ENCODE assay signal across 28 cellular contexts in the genomic region with DNA sequence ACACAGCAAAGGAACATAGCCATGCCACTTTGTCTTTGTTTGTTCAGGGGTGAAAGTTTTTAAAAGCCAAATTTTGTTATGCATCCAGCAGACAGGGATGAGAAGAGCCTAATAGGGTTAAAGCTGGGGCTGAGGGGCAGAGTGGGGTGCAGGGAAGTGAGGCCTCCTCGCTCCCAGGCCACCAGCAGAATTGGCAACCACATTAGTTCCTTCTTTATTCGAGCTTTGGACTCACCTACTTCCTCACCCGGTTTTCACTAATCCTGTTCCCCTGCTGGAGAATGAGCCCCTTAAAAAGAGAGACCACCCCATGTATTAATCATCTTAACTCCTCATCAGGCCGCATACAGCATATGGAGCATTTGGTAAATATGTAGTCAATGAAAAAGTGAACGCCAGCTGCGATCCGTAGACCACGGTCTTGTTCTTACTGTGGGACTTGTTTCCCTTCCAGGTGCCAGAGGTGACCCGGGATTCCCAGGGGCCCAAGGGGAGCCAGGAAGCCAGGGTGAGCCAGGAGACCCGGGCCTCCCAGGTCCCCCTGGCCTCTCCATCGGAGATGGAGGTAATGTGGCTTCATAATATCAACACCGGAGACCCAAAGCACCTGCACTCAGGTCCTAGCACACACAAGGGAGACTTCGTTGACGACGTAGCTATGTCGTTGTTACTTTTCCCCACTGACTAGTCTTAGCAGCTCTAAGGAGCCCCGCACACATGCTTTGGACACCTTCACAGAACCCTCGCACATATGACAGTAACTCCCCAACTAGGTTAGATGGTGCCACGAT.
DNase-seq lines count a peak whose midpoint lies in the region; ATAC-seq and TF ChIP-seq lines count a peak whose summit lies in the region.
"Had no signal": no experiment of that assay in that cellular context is flagged by ENCODE, and none has a peak within 500 bp of the region (broad histone marks: within the 10 kb centered on the region; RNA-seq: fewer than 3 reads in every experiment).

No MANE protein-coding gene starts in this region.

- POLR2A ChIA-PET in activated CD8-positive, alpha-beta T cell treated with anti-CD3 and anti-CD28 coated beads, Interleukin-2, amount 10 ng/mL, durations not matched to agents 7 days and 5 days (lab: Charles Lee), result no interaction called here

- peaks cover 24% of the 10 kb centered on the region for H3K4me1 Mint-ChIP-seq in GM23338
- no peaks in the 10 kb centered on the region for H3K4me1 Mint-ChIP-seq in activated CD8-positive, alpha-beta T cell treated with anti-CD3 and anti-CD28 coated beads, Interleukin-2, amount 10 ng/mL, durations not matched to agents 7 days and 5 days (ENCODE audit: low read depth)
- H3K4me1 Mint-ChIP-seq: CD8-positive, alpha-beta memory T cell had no signal

- H3F3A ChIP-seq in GM23338 (replicated peaks; ENCODE audit: low read depth), result no peaks in the 10 kb centered on the region

- no peak overlapping the region for H3K4me3 Mint-ChIP-seq in GM23338
- no peak overlapping the region for H3K4me3 Mint-ChIP-seq in activated CD8-positive, alpha-beta T cell treated with anti-CD3 and anti-CD28 coated beads, Interleukin-2, amount 10 ng/mL, durations not matched to agents 7 days and 5 days
- H3K4me3 Mint-ChIP-seq: CD8-positive, alpha-beta memory T cell; effector memory CD8-positive, alpha-beta T cell; nephron; stimulated activated naive CD8-positive, alpha-beta T cell treated with anti-CD3 and anti-CD28 coated beads, Interleukin-15, amount 100 ng/mL, for 72 hours had no signal

- H3K9me3 Mint-ChIP-seq in GM23338, result no peaks in the 10 kb centered on the region
- no peaks in the 10 kb centered on the region for H3K9me3 Mint-ChIP-seq in activated CD8-positive, alpha-beta T cell treated with anti-CD3 and anti-CD28 coated beads, Interleukin-2, amount 10 ng/mL, durations not matched to agents 7 days and 5 days (ENCODE audit: insufficient read depth)
- H3K9me3 Mint-ChIP-seq: CD8-positive, alpha-beta memory T cell; effector memory CD8-positive, alpha-beta T cell; HFFc6; nephron; stimulated activated naive CD8-positive, alpha-beta T cell treated with anti-CD3 and anti-CD28 coated beads, Interleukin-15, amount 100 ng/mL, for 72 hours had no signal

- H3K4me1 ChIP-seq in GM23338 (ENCODE audit: insufficient read depth) (peaks cover 12% of the 10 kb centered on the region), RWPE2 (ENCODE audit: insufficient read depth, poor library complexity, severe bottlenecking) (peaks cover 40% of the 10 kb centered on the region)
- H3K4me1 ChIP-seq: ascending aorta, BE2C, left lung, parathyroid adenoma had no signal

- H4K20me1 ChIP-seq in GM23338 (replicated peaks; ENCODE audit: insufficient read depth), result peaks cover 3% of the 10 kb centered on the region; the same call in 1 of the 2 replicates

- CTCF ChIA-PET in activated CD8-positive, alpha-beta T cell treated with anti-CD3 and anti-CD28 coated beads, Interleukin-2, amount 10 ng/mL, durations not matched to agents 7 days and 5 days (lab: Charles Lee), result no interaction called here

- DNase-seq in GM23338 (ENCODE audit: low spot score) (no peak), RWPE2 (ENCODE audit: low spot score) (no peak), medulla oblongata (ENCODE audit: extremely low spot score) (peak; percentile 54), pons (ENCODE audit: low spot score) (peak; percentile 29), activated gamma-delta T cell treated with Interleukin-2 at 50 U/mL for 16 hours (no peak)
- DNase-seq in stimulated activated CD4-positive, alpha-beta T cell treated with anti-CD3 and anti-CD28 coated beads, Interleukin-2, amount 100 ng/mL, for 48 hours, result no peak
- no peak for DNase-seq in activated CD8-positive, alpha-beta T cell treated with anti-CD3 and anti-CD28 coated beads, Interleukin-2, amount 10 ng/mL, durations not matched to agents 7 days and 5 days
- DNase-seq: ACHN; activated CD4-positive, CD25-positive, alpha-beta regulatory T cell; activated T-cell treated with anti-CD3 and anti-CD28 coated beads, Interleukin-2, amount 50 U/mL, for 48 hours; BE2C; caudate nucleus; CD8-positive, alpha-beta memory T cell; DMS 273 treated with DMSO at 0.1 percent for 48 hours; effector memory CD8-positive, alpha-beta T cell; erythroblast; glutamatergic neuron; GM23248; HFFc6; NCI-H2107; right cardiac atrium; stimulated activated naive CD8-positive, alpha-beta T cell treated with anti-CD3 and anti-CD28 coated beads, Interleukin-15, amount 100 ng/mL, for 72 hours; T1000 had no signal

- H3K9me2 ChIP-seq in GM23338 (ENCODE audit: insufficient read depth), result no peaks in the 10 kb centered on the region

- H3K4me3 ChIP-seq in GM23338 (no peak overlapping the region), RWPE2 (ENCODE audit: severe bottlenecking) (no peak overlapping the region)
- H3K4me3 ChIP-seq: ascending aorta, GM23248, left lung, spleen had no signal

- H3K36me3 Mint-ChIP-seq in GM23338 (ENCODE audit: low read depth), result peaks cover 3% of the 10 kb centered on the region; the same call in 2 of the 3 replicates
- H3K36me3 Mint-ChIP-seq in activated CD8-positive, alpha-beta T cell treated with anti-CD3 and anti-CD28 coated beads, Interleukin-2, amount 10 ng/mL, durations not matched to agents 7 days and 5 days (ENCODE audit: low read depth), result no peaks in the 10 kb centered on the region
- H3K36me3 Mint-ChIP-seq: CD8-positive, alpha-beta memory T cell had no signal

- no peaks in the 10 kb centered on the region for H3K79me2 ChIP-seq in GM23338 (replicated peaks; ENCODE audit: insufficient read depth)
- H3K79me2 ChIP-seq: parathyroid adenoma had no signal

- H3K9me3 ChIP-seq in RWPE2 (ENCODE audit: severe bottlenecking), result no peaks in the 10 kb centered on the region
- H3K9me3 ChIP-seq: ascending aorta, BE2C, left lung, spleen had no signal

- H3K27me3 Mint-ChIP-seq in GM23338 (ENCODE audit: insufficient read depth, low read depth, poor library complexity), result peaks cover 8% of the 10 kb centered on the region
- peaks cover 11% of the 10 kb centered on the region for H3K27me3 Mint-ChIP-seq in activated CD8-positive, alpha-beta T cell treated with anti-CD3 and anti-CD28 coated beads, Interleukin-2, amount 10 ng/mL, durations not matched to agents 7 days and 5 days (ENCODE audit: low read depth)

- H3K4me2 ChIP-seq in GM23338, result no peak overlapping the region

- H2AFZ ChIP-seq in GM23338, result no peak overlapping the region
- H2AFZ ChIP-seq: GM23248, parathyroid adenoma had no signal

- ATAC-seq in GM23338 (no peak), RWPE2 (ENCODE audit: low read depth) (no peak)
- ATAC-seq in activated CD8-positive, alpha-beta T cell treated with anti-CD3 and anti-CD28 coated beads, Interleukin-2, amount 10 ng/mL, durations not matched to agents 7 days and 5 days, result no peak
- ATAC-seq: effector memory CD8-positive, alpha-beta T cell; left lung; right cardiac atrium had no signal

- peak overlapping the region; percentile 28; the same call in 1 of the 2 replicates for H3K27ac Mint-ChIP-seq in GM23338
- H3K27ac Mint-ChIP-seq in activated CD8-positive, alpha-beta T cell treated with anti-CD3 and anti-CD28 coated beads, Interleukin-2, amount 10 ng/mL, durations not matched to agents 7 days and 5 days, result no peak overlapping the region
- H3K27ac Mint-ChIP-seq: CD8-positive, alpha-beta memory T cell; effector memory CD8-positive, alpha-beta T cell; stimulated activated naive CD8-positive, alpha-beta T cell treated with anti-CD3 and anti-CD28 coated beads, Interleukin-15, amount 100 ng/mL, for 72 hours had no signal

- no peak overlapping the region for H3K27ac ChIP-seq in GM23338 (ENCODE audit: low read depth)
- peak overlapping the region; percentile 95 for H3K27ac ChIP-seq in RWPE2 (ENCODE audit: poor library complexity, severe bottlenecking)
- H3K27ac ChIP-seq: GM23248, left lung, parathyroid adenoma, spleen had no signal

- H3K27me3 ChIP-seq in GM23338 (ENCODE audit: insufficient read depth) (no peaks in the 10 kb centered on the region), RWPE2 (ENCODE audit: insufficient read depth, poor library complexity, severe bottlenecking) (no peaks in the 10 kb centered on the region)
- H3K27me3 ChIP-seq: ascending aorta, BE2C had no signal

- TF ChIP-seq CTCF in GM23338 (conservative IDR thresholded peaks at IDR 0.05; ENCODE audit: low read depth in 2 of 2) (no peak), RWPE2 (IDR thresholded peaks at IDR 0.05; ENCODE audit: poor library complexity, severe bottlenecking) (no peak)

- H3K36me3 ChIP-seq in GM23338 (ENCODE audit: insufficient read depth), result peaks cover 5% of the 10 kb centered on the region; the same call in 1 of the 2 replicates
- peaks cover 67% of the 10 kb centered on the region for H3K36me3 ChIP-seq in RWPE2 (ENCODE audit: low read depth)
- H3K36me3 ChIP-seq: BE2C had no signal

TF ChIP-seq in GM23338, 12 proteins besides CTCF, POLR2A, EP300 and RAD21 (continues in another document):
- no peak for TF ChIP-seq NANOG (IDR thresholded peaks at IDR 0.05; ENCODE audit: borderline replicate concordance)
- no peak for TF ChIP-seq EZH2 (IDR thresholded peaks at IDR 0.05; ENCODE audit: low read depth, unreplicated experiment)
- no peak for TF ChIP-seq STAT1 (IDR thresholded peaks at IDR 0.05; ENCODE audit: unreplicated experiment)
- no peak for TF ChIP-seq ZNF331 (CRISPR knock-in tag; IDR thresholded peaks at IDR 0.05; ENCODE audit: low read depth)
- no peak for TF ChIP-seq POLR2AphosphoS5 (IDR thresholded peaks at IDR 0.05; ENCODE audit: low read depth)
- TF ChIP-seq JUNB (IDR thresholded peaks at IDR 0.05; ENCODE audit: unreplicated experiment), result no peak

Comparison
In these comparisons a context has a peak if more than half of its experiments do, and no peak if none do; other contexts are left out.
1. DNase-seq: peak in medulla oblongata (single experiment) and pons (single experiment); none in GM23338 (single experiment), RWPE2 (single experiment), activated gamma-delta T cell treated with Interleukin-2 at 50 U/mL for 16 hours (single experiment), stimulated activated CD4-positive, alpha-beta T cell treated with anti-CD3 and anti-CD28 coated beads, Interleukin-2, amount 100 ng/mL, for 48 hours (0 of 2) and activated CD8-positive, alpha-beta T cell treated with anti-CD3 and anti-CD28 coated beads, Interleukin-2, amount 10 ng/mL, durations not matched to agents 7 days and 5 days (single experiment).